ENCODE assay signal across 18 cellular contexts in the genomic region with DNA sequence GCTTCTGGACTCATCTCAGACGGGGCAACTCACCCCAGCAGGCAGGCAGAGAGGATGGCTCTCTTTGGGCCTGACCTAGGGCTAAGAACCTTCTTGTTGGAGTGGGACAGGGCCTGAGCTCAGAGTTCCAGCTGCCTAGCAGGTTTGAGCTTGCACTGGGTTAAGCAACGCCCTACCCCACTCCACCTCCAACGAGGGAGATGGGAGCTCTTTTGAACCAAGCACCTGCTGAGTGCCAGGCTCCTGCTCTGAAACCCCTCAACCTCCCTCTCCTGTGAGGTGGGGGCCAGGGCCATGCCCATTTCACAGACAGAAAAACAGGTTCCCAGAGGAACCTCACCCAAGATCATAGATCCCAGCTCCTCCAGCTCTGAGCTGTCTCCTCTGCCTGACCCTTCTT. TPM values are rescaled to one million over a fixed set of nuclear protein-coding genes. Genes with fewer than 3 reads are reported as not detected.
A peak's percentile ranks its signal among the peaks of the same experiment; 100 is the strongest.
DNase-seq lines count a peak whose midpoint lies in the region; TF ChIP-seq lines count a peak whose summit lies in the region.
"Had no signal": no experiment of that assay in that cellular context is flagged by ENCODE, and none has a peak within 500 bp of the region (broad histone marks: within the 10 kb centered on the region; RNA-seq: fewer than 3 reads in every experiment).

No MANE protein-coding gene starts in this region.

- no peak overlapping the region for H3K4me3 Mint-ChIP-seq in mesothelial cell of epicardium
- H3K4me3 Mint-ChIP-seq in activated naive CD4-positive, alpha-beta T cell treated with anti-CD3 and anti-CD28 coated beads, Interleukin-2, amount 10 ng/mL, durations not matched to agents 7 days and 5 days = no peak overlapping the region
- H3K4me3 Mint-ChIP-seq: CD4-positive, alpha-beta memory T cell; T-cell had no signal

- H3K36me3 Mint-ChIP-seq in mesothelial cell of epicardium = no peaks in the 10 kb centered on the region
- no peaks in the 10 kb centered on the region for H3K36me3 Mint-ChIP-seq in activated naive CD4-positive, alpha-beta T cell treated with anti-CD3 and anti-CD28 coated beads, Interleukin-2, amount 10 ng/mL, durations not matched to agents 7 days and 5 days
- H3K36me3 Mint-ChIP-seq: CD4-positive, alpha-beta memory T cell; T-cell had no signal

- CTCF ChIA-PET in activated naive CD4-positive, alpha-beta T cell treated with anti-CD3 and anti-CD28 coated beads, Interleukin-2, amount 10 ng/mL, durations not matched to agents 7 days and 5 days (lab: Charles Lee) = interaction anchor here (0.8 to 1.2 kb wide), 3 partner anchors 9 to 58 kb away, joined by 3 to 4 read pairs (median 3); no protein-coding TSS in a partner anchor

- peaks cover 9% of the 10 kb centered on the region for H3K4me1 Mint-ChIP-seq in mesothelial cell of epicardium
- no peaks in the 10 kb centered on the region for H3K4me1 Mint-ChIP-seq in activated naive CD4-positive, alpha-beta T cell treated with anti-CD3 and anti-CD28 coated beads, Interleukin-2, amount 10 ng/mL, durations not matched to agents 7 days and 5 days

- no peaks in the 10 kb centered on the region for H3K27me3 Mint-ChIP-seq in mesothelial cell of epicardium (ENCODE audit: low read depth)
- H3K27me3 Mint-ChIP-seq in activated naive CD4-positive, alpha-beta T cell treated with anti-CD3 and anti-CD28 coated beads, Interleukin-2, amount 10 ng/mL, durations not matched to agents 7 days and 5 days = peaks cover 19% of the 10 kb centered on the region

- intact Hi-C loops in posterior vena cava (cut with DNase I) = no loop called here

- no peak for TF ChIP-seq CTCF in epithelial cell of esophagus (IDR thresholded peaks at IDR 0.05; ENCODE audit: insufficient read depth, low read depth, low read length, missing control alignments)
- no peak for TF ChIP-seq CTCF in mesothelial cell of epicardium (IDR thresholded peaks at IDR 0.05; ENCODE audit: unreplicated experiment)

- H3K4me3 ChIP-seq in epithelial cell of esophagus (ENCODE audit: low read length) = no peak overlapping the region
- H3K4me3 ChIP-seq: BLaER1 had no signal

- no peak overlapping the region for H3K27ac Mint-ChIP-seq in mesothelial cell of epicardium
- no peak overlapping the region for H3K27ac Mint-ChIP-seq in activated naive CD4-positive, alpha-beta T cell treated with anti-CD3 and anti-CD28 coated beads, Interleukin-2, amount 10 ng/mL, durations not matched to agents 7 days and 5 days
- H3K27ac Mint-ChIP-seq: CD4-positive, alpha-beta memory T cell; T-cell had no signal

- H3K9me3 Mint-ChIP-seq in mesothelial cell of epicardium = no peaks in the 10 kb centered on the region
- no peaks in the 10 kb centered on the region for H3K9me3 Mint-ChIP-seq in activated naive CD4-positive, alpha-beta T cell treated with anti-CD3 and anti-CD28 coated beads, Interleukin-2, amount 10 ng/mL, durations not matched to agents 7 days and 5 days
- H3K9me3 Mint-ChIP-seq: CD4-positive, alpha-beta memory T cell; T-cell had no signal

- DNase-seq in NCI-H345 (lab: John Stamatoyannopoulos, UW) = peak; percentile 42
- no peak for DNase-seq in NCI-H345 treated with DMSO at 0.1 percent for 48 hours (lab: John Stamatoyannopoulos, UW; ENCODE audit: unreplicated experiment)
- DNase-seq in NCI-H510A treated with DMSO at 0.1 percent for 48 hours (lab: John Stamatoyannopoulos, UW) = peak; percentile 63
- DNase-seq in epithelial cell of esophagus (ENCODE audit: low read depth) = peak; percentile 67
- peak; percentile 52 for DNase-seq in posterior vena cava (ENCODE audit: low spot score)
- no peak for DNase-seq in NCI-H446 (lab: John Stamatoyannopoulos, UW)
- DNase-seq in mesothelial cell of epicardium (ENCODE audit: low spot score in 2 of 2, unreplicated experiment in 2 of 2) = no peak
- DNase-seq in activated naive CD4-positive, alpha-beta T cell treated with anti-CD3 and anti-CD28 coated beads, Interleukin-2, amount 10 ng/mL, durations not matched to agents 7 days and 5 days = no peak
- DNase-seq: Calu3; CD4-positive, alpha-beta memory T cell; DMS79; NCI-H1436; NCI-H2029; NCI-H69; OCI-M1; SIG-M5; T-cell had no signal

RNA-seq across cellular contexts. Expression of gene SNAI1, which starts 54.3 kb away (rescaled TPM):
- total RNA-seq in posterior vena cava (1 to 10 TPM; 8.6 to 8.9 TPM), mesothelial cell of epicardium (8.5 to 9.7 TPM (median 8.9 TPM) in 3 replicates)

Comparison
In these comparisons a context has a peak if more than half of its experiments do, and no peak if none do; other contexts are left out.
1. DNase-seq: peak in NCI-H345 (single experiment), NCI-H510A treated with DMSO at 0.1 percent for 48 hours (single experiment), epithelial cell of esophagus (single experiment) and posterior vena cava (single experiment); none in NCI-H345 treated with DMSO at 0.1 percent for 48 hours (single experiment), NCI-H446 (0 of 2), mesothelial cell of epicardium (0 of 2) and activated naive CD4-positive, alpha-beta T cell treated with anti-CD3 and anti-CD28 coated beads, Interleukin-2, amount 10 ng/mL, durations not matched to agents 7 days and 5 days (single experiment).